9 cellular contexts compared by ENCODE assay signal in the genomic region with DNA sequence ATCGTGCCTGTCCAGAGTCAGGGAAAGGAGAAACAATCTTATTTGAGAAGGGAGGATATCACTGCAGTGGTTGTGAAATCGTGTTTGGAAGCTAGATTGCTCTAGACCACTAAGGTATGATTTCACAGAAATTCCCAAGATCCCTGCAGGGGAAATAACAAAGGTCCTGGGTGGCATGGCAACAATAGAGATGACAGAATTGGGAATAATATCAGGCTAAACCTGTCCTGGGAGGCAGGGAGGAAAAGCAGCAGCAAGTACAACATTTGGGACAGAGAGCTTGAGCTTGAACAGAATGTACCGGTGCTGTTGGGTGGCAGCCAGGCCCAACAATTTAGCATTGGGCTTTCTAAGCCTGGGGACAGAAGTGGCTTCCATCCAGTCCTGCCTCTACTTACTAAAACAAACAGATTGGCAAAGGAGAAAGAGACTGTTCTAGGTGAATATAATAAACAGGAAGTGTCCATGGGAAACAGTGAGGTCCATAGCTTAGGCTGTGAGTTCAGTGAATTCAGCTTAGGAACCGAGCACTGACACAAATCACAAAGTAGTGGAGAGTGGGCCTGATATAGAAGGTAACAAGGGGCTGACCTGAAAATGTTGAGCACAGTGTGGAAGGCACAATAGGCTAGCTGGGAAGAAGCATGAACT. TPM values are rescaled to one million over a fixed set of nuclear protein-coding genes. Genes with fewer than 3 reads are reported as not detected.
A peak's percentile ranks its signal among the peaks of the same experiment; 100 is the strongest.
DNase-seq lines count a peak whose midpoint lies in the region; ATAC-seq and TF ChIP-seq lines count a peak whose summit lies in the region.
"Had no signal": no experiment of that assay in that cellular context is flagged by ENCODE, and none has a peak within 500 bp of the region (broad histone marks: within the 10 kb centered on the region; RNA-seq: fewer than 3 reads in every experiment).

No MANE protein-coding gene starts in this region.

- no peaks in the 10 kb centered on the region for H3K79me2 ChIP-seq in SK-N-SH (ENCODE audit: insufficient read depth)

- no peak for TF ChIP-seq EP300 in SK-N-SH (IDR thresholded peaks at IDR 0.05; ENCODE audit: borderline replicate concordance in 1 of 2, low read depth in 1 of 2, low read length in 1 of 2)

- no peaks in the 10 kb centered on the region for H4K20me1 ChIP-seq in SK-N-SH (ENCODE audit: insufficient read depth)

- no peak for ATAC-seq in SK-N-SH treated with all-trans-retinoic acid at 6 μM for 48 hours
- peak; percentile 75 for ATAC-seq in omental fat pad (ENCODE audit: low FRiP score)
- no peak for ATAC-seq in HG02884 (IDR thresholded peaks at IDR 0.05; ENCODE audit: unreplicated experiment)
- no peak for ATAC-seq in GM18861 (IDR thresholded peaks at IDR 0.05; ENCODE audit: unreplicated experiment)

- POLR2A ChIA-PET in SK-N-SH (lab: Yijun Ruan, JAX), result no interaction called here

- H3K27me3 ChIP-seq in SK-N-SH (ENCODE audit: insufficient read depth) (no peaks in the 10 kb centered on the region), uterus (no peaks in the 10 kb centered on the region)

- H3K4me2 ChIP-seq in SK-N-SH, result no peak overlapping the region

- peaks cover 7% of the 10 kb centered on the region for H3F3A ChIP-seq in SK-N-SH (replicated peaks; ENCODE audit: insufficient read depth)

- TF ChIP-seq RAD21 in SK-N-SH (IDR thresholded peaks at IDR 0.05; ENCODE audit: low read length), result no peak

- H3K4me3 ChIP-seq in SK-N-SH (ENCODE audit: low read depth in 2 of 2, low read length in 1 of 2) (no peak overlapping the region), uterus (no peak overlapping the region)

- TF ChIP-seq CTCF in SK-N-SH (IDR thresholded peaks at IDR 0.05) (no peak), omental fat pad (IDR thresholded peaks at IDR 0.05) (no peak), uterus (IDR thresholded peaks at IDR 0.05) (no peak)

- CTCF ChIA-PET in SK-N-SH (lab: Yijun Ruan, JAX), result interaction anchor here (0.8 to 29.7 kb wide), 9 partner anchors 15 to 135 kb away, joined by 3 to 472 read pairs (median 7); no protein-coding TSS in a partner anchor

- no peaks in the 10 kb centered on the region for H3K36me3 ChIP-seq in SK-N-SH (replicated peaks in 1 of 2; ENCODE audit: control insufficient read depth in 1 of 2, insufficient read depth in 2 of 2, low read length in 1 of 2)
- no peaks in the 10 kb centered on the region for H3K36me3 ChIP-seq in uterus

- H3K9ac ChIP-seq in SK-N-SH, result no peak overlapping the region

- H3K4me1 ChIP-seq in SK-N-SH (ENCODE audit: control insufficient read depth in 1 of 2, insufficient read depth in 2 of 2, low read depth in 1 of 2, low read length in 1 of 2), result peaks cover 10 to 18% of the 10 kb centered on the region in 2 experiments; a peak in 3 of 4 replicates
- H3K4me1 ChIP-seq in uterus, result peaks cover 0 to 4% of the 10 kb centered on the region in 2 donors

- no peaks in the 10 kb centered on the region for H3K9me2 ChIP-seq in SK-N-SH

- intact Hi-C loops in uterus (cut with DNase I; ENCODE audit: low total_unique reads), result no loop called here

- DNase-seq in SK-N-SH (no peak), globus pallidus (ENCODE audit: low spot score) (peak; percentile 57), omental fat pad (ENCODE audit: low spot score) (no peak), uterus (peak; percentile 68 to 69)
- no peak for DNase-seq in activated effector memory CD4-positive, alpha-beta T cell treated with anti-CD3 and anti-CD28 coated beads, Interleukin-2, amount 50 U/mL, for 16 hours

- H3K27ac ChIP-seq in SK-N-SH (ENCODE audit: low read depth in 2 of 2, low read length in 1 of 2), result no peak overlapping the region
- peak overlapping the region; percentile 62 to 70 for H3K27ac ChIP-seq in uterus
- H3K27ac ChIP-seq: epithelial cell of prostate had no signal

- no peak overlapping the region; the same call in 1 of the 2 replicates for H2AFZ ChIP-seq in SK-N-SH (ENCODE audit: low read depth)

- H3K9me3 ChIP-seq in SK-N-SH, result no peaks in the 10 kb centered on the region
- H3K9me3 ChIP-seq in uterus, result no peaks in the 10 kb centered on the region

- TF ChIP-seq POLR2A in uterus (IDR thresholded peaks at IDR 0.05), result no peak

- 78% methylated on average over 4 of the region's 4 CpGs for WGBS in SK-N-SH (ENCODE audit: low lambda C conversion rate)

TF ChIP-seq in SK-N-SH treated with all-trans-retinoic acid at 6 μM for 48 hours, 23 proteins besides CTCF, POLR2A, EP300 and RAD21:
- TF ChIP-seq TCF4 (CRISPR knock-in tag; IDR thresholded peaks at IDR 0.05; ENCODE audit: borderline replicate concordance), result no peak
- peak; percentile 36 for TF ChIP-seq ISL1 (CRISPR knock-in tag; IDR thresholded peaks at IDR 0.05)

TF ChIP-seq in SK-N-SH, 30 proteins besides CTCF, POLR2A, EP300 and RAD21:
- TF ChIP-seq, protein P1, sequence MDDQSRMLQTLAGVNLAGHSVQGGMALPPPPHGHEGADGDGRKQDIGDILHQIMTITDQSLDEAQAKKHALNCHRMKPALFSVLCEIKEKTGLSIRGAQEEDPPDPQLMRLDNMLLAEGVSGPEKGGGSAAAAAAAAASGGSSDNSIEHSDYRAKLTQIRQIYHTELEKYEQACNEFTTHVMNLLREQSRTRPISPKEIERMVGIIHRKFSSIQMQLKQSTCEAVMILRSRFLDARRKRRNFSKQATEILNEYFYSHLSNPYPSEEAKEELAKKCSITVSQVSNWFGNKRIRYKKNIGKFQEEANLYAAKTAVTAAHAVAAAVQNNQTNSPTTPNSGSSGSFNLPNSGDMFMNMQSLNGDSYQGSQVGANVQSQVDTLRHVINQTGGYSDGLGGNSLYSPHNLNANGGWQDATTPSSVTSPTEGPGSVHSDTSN (IDR thresholded peaks at IDR 0.05), result no peak
- TF ChIP-seq USF2 (IDR thresholded peaks at IDR 0.05; ENCODE audit: borderline replicate concordance, low read depth, low read length) (no peak), RFX5 (IDR thresholded peaks at IDR 0.05; ENCODE audit: low read length) (no peak), MEF2A (IDR thresholded peaks at IDR 0.05; ENCODE audit: borderline replicate concordance, low read depth) (no peak), ZBTB33 (IDR thresholded peaks at IDR 0.05; ENCODE audit: borderline replicate concordance, low read depth) (no peak), CHD2 (IDR thresholded peaks at IDR 0.05; ENCODE audit: low read length, partially characterized antibody) (no peak), GATA2 (CRISPR knock-in tag; IDR thresholded peaks at IDR 0.05) (no peak), TCF12 (IDR thresholded peaks at IDR 0.05) (no peak), NRF1 (IDR thresholded peaks at IDR 0.05; ENCODE audit: low read depth, low read length) (no peak), FOXM1 (IDR thresholded peaks at IDR 0.05; ENCODE audit: low read depth) (no peak), MXI1 (IDR thresholded peaks at IDR 0.05; ENCODE audit: low read depth, low read length) (no peak), NFIC (IDR thresholded peaks at IDR 0.05; ENCODE audit: borderline replicate concordance) (no peak), USF1 (IDR thresholded peaks at IDR 0.05; ENCODE audit: borderline replicate concordance, low read depth) (no peak), FOSL2 (IDR thresholded peaks at IDR 0.05; ENCODE audit: borderline replicate concordance, low read depth) (no peak), TAF1 (IDR thresholded peaks at IDR 0.05; ENCODE audit: borderline replicate concordance, low read depth, low read length) (no peak), JUND (IDR thresholded peaks at IDR 0.05) (no peak)

RNA-seq across cellular contexts. Expression of gene ARHGAP26, which starts 16.9 kb away (rescaled TPM):
- 6.1 and 8.4 TPM in 2 replicates for polyA plus RNA-seq in SK-N-SH (2012; rRNA removed)
- 4.4 and 4.6 TPM in 2 replicates for polyA plus RNA-seq in SK-N-SH (2012; cell fraction: cytosol; rRNA removed)
- polyA plus RNA-seq in SK-N-SH (2012; cell fraction: nucleus; rRNA removed), result 19.4 and 33.8 TPM in 2 replicates
- total RNA-seq in omental fat pad, result 100 to 1,000 TPM in 1 of 4 donors, 10 to 100 TPM in 3; 40.4 to 134 (median 63.6) TPM
- 10 to 100 TPM; 12.4 to 49.5 (median 31.8) TPM for total RNA-seq in uterus

Comparison
In these comparisons a context has a peak if more than half of its experiments do, and no peak if none do; other contexts are left out.
1. DNase-seq: peak in globus pallidus (single experiment) and uterus (2 of 2); none in SK-N-SH (single experiment), omental fat pad (single experiment) and activated effector memory CD4-positive, alpha-beta T cell treated with anti-CD3 and anti-CD28 coated beads, Interleukin-2, amount 50 U/mL, for 16 hours (single experiment).
2. H3K27ac ChIP-seq: peak in uterus (2 of 2); none in SK-N-SH (0 of 2).